Comparison of ENCODE assay signal across 1 cellular context in the genomic region with DNA sequence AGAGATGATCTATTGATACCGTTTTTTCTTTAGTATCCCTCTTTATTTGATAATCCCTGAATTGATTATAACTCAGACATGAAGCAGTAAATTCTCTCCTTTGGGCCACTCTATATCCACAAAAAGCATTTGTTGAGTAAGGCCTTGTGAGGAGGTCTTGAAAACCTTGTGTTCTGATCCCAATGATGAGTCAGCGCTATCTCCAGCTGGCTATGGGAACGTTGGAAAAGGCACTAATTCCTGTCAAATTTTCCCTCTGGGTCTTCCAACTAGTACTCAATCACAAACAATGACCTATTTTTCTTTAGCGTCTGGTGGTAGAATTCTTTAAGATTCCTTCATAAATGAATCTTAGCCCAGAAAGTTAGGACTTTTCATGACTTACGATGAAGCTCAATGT.
TF ChIP-seq lines count a peak whose summit lies in the region.

No MANE protein-coding gene starts in this region.

TF ChIP-seq in H1, 55 proteins besides CTCF, POLR2A, EP300 and RAD21 (continued from another document):
- TF ChIP-seq BACH1 (IDR thresholded peaks at IDR 0.05; ENCODE audit: low read length), result peak; percentile 90
- no peak for TF ChIP-seq TEAD4 (IDR thresholded peaks at IDR 0.05; ENCODE audit: low read depth, low read length)
